ENCODE assay signal across 2 cellular contexts in the genomic region with DNA sequence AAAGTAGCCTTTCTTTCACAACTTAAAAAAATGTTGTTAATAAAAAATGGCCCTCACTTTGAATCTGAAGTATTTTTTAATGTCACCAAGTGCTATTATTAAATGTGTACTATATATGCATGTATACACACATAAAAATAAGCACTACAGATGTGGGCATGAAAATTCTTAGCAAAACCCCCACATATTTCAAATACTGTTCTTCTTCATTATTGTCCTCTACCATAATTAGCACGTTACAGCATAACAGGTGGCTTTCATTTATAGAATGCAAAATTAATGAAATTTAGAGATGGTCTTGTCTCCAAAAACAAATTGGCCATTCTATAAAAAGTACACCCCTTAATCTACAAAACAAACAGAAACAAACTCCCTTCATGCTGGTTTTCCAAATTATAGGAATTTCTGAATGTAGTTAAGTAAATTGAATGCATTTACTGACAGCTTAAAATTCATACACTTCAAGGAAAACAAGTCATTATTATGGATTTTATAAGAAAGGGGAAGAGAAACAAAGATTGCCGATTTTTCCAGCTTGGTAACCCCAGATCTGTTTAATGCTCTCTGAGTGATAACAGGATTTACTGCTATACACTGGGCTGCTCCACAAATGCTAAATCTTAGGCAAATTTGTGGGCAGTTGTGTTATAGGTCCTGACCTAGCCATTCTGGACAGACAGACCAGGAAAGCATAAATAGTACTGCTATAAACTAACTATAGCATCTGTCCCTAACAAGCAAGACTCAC.
TF ChIP-seq lines count a peak whose summit lies in the region.

No MANE protein-coding gene starts in this region.

TF ChIP-seq in SK-N-SH, 30 proteins besides CTCF, POLR2A, EP300 and RAD21 (continued from another document):
- TF ChIP-seq, protein P1, sequence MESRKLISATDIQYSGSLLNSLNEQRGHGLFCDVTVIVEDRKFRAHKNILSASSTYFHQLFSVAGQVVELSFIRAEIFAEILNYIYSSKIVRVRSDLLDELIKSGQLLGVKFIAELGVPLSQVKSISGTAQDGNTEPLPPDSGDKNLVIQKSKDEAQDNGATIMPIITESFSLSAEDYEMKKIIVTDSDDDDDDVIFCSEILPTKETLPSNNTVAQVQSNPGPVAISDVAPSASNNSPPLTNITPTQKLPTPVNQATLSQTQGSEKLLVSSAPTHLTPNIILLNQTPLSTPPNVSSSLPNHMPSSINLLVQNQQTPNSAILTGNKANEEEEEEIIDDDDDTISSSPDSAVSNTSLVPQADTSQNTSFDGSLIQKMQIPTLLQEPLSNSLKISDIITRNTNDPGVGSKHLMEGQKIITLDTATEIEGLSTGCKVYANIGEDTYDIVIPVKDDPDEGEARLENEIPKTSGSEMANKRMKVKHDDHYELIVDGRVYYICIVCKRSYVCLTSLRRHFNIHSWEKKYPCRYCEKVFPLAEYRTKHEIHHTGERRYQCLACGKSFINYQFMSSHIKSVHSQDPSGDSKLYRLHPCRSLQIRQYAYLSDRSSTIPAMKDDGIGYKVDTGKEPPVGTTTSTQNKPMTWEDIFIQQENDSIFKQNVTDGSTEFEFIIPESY (IDR thresholded peaks at IDR 0.05; ENCODE audit: borderline replicate concordance, low read depth) = no peak
- no peak for TF ChIP-seq TAF1 (IDR thresholded peaks at IDR 0.05; ENCODE audit: borderline replicate concordance, low read depth, low read length)

TF ChIP-seq in SK-N-SH treated with all-trans-retinoic acid at 6 μM for 48 hours, 23 proteins besides CTCF, POLR2A, EP300 and RAD21 (continued from another document):
- TF ChIP-seq TCF4 (CRISPR knock-in tag; IDR thresholded peaks at IDR 0.05; ENCODE audit: borderline replicate concordance) (no peak), BACH2 (CRISPR knock-in tag; IDR thresholded peaks at IDR 0.05; ENCODE audit: borderline replicate concordance) (no peak), ZFP3 (CRISPR knock-in tag; IDR thresholded peaks at IDR 0.05) (no peak), CSDC2 (CRISPR knock-in tag; IDR thresholded peaks at IDR 0.05) (no peak), PPARA (CRISPR knock-in tag; IDR thresholded peaks at IDR 0.05; ENCODE audit: borderline replicate concordance) (no peak), RARB (CRISPR knock-in tag; IDR thresholded peaks at IDR 0.05) (no peak), TOX (CRISPR knock-in tag; IDR thresholded peaks at IDR 0.05; ENCODE audit: borderline replicate concordance) (no peak), ESRRG (CRISPR knock-in tag; IDR thresholded peaks at IDR 0.05) (no peak)
- TF ChIP-seq, protein P2, sequence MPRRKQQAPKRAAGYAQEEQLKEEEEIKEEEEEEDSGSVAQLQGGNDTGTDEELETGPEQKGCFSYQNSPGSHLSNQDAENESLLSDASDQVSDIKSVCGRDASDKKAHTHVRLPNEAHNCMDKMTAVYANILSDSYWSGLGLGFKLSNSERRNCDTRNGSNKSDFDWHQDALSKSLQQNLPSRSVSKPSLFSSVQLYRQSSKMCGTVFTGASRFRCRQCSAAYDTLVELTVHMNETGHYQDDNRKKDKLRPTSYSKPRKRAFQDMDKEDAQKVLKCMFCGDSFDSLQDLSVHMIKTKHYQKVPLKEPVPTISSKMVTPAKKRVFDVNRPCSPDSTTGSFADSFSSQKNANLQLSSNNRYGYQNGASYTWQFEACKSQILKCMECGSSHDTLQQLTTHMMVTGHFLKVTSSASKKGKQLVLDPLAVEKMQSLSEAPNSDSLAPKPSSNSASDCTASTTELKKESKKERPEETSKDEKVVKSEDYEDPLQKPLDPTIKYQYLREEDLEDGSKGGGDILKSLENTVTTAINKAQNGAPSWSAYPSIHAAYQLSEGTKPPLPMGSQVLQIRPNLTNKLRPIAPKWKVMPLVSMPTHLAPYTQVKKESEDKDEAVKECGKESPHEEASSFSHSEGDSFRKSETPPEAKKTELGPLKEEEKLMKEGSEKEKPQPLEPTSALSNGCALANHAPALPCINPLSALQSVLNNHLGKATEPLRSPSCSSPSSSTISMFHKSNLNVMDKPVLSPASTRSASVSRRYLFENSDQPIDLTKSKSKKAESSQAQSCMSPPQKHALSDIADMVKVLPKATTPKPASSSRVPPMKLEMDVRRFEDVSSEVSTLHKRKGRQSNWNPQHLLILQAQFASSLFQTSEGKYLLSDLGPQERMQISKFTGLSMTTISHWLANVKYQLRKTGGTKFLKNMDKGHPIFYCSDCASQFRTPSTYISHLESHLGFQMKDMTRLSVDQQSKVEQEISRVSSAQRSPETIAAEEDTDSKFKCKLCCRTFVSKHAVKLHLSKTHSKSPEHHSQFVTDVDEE (CRISPR knock-in tag; IDR thresholded peaks at IDR 0.05) = no peak
